24 cellular contexts compared by ENCODE assay signal in genomic region chr2:45052388-45052928, GRCh38. TPM values are rescaled to one million over a fixed set of nuclear protein-coding genes. Genes with fewer than 3 reads are reported as not detected.
A peak's percentile ranks its signal among the peaks of the same experiment; 100 is the strongest.
DNase-seq lines count a peak whose midpoint lies in the region; ATAC-seq and TF ChIP-seq lines count a peak whose summit lies in the region.
"Had no signal": no experiment of that assay in that cellular context is flagged by ENCODE, and none has a peak within 500 bp of the region (broad histone marks: within the 10 kb centered on the region; RNA-seq: fewer than 3 reads in every experiment).

No MANE protein-coding gene starts in this region.

- no peaks in the 10 kb centered on the region for H3K27me3 ChIP-seq in osteoblast (ENCODE audit: insufficient read depth, low read length)
- H3K27me3 ChIP-seq: BE2C, BLaER1 had no signal

- H3K4me2 ChIP-seq in osteoblast (ENCODE audit: insufficient read depth, low read length), result no peak overlapping the region
- H3K4me2 ChIP-seq: BLaER1 had no signal

- intact Hi-C loops in mucosa of descending colon (cut with DNase I, micrococcal nuclease), result no loop called here

- no peak overlapping the region for H3K4me3 ChIP-seq in osteoblast (ENCODE audit: insufficient read depth, low read length)
- no peak overlapping the region for H3K4me3 ChIP-seq in mucosa of descending colon
- H3K4me3 ChIP-seq: BLaER1, GM12878 had no signal

- TF ChIP-seq CTCF in osteoblast (IDR thresholded peaks at IDR 0.05; ENCODE audit: extremely low read depth, low read depth, low read length), result no peak
- TF ChIP-seq CTCF in mucosa of descending colon (IDR thresholded peaks at IDR 0.05), result no peak

- H3K79me2 ChIP-seq in osteoblast (ENCODE audit: insufficient read depth, low read length), result no peaks in the 10 kb centered on the region

- H3K27ac ChIP-seq in osteoblast (ENCODE audit: low read depth, low read length), result no peak overlapping the region
- H3K27ac ChIP-seq: BLaER1 had no signal

- no peaks in the 10 kb centered on the region for H4K20me1 ChIP-seq in osteoblast (ENCODE audit: insufficient read depth, low read length)
- H4K20me1 ChIP-seq: BLaER1 had no signal

- no peak overlapping the region for H2AFZ ChIP-seq in osteoblast (ENCODE audit: low read length)

- DNase-seq in osteoblast (ENCODE audit: insufficient read length, low spot score, missing footprints), result peak; percentile 44
- no peak for DNase-seq in activated CD4-positive, CD25-positive, alpha-beta regulatory T cell treated with anti-CD3 and anti-CD28 coated beads, Interleukin-2, amount 50 U/mL, for 72 hours
- DNase-seq in NCI-H345 treated with DMSO at 0.1 percent for 48 hours (lab: John Stamatoyannopoulos, UW; ENCODE audit: unreplicated experiment), result no peak
- DNase-seq in mucosa of descending colon, result no peak
- DNase-seq: 8988T; ACHN; BE2C; C1 segment of cervical spinal cord; CD4-positive, alpha-beta memory T cell; CD4-positive, CD25-positive, alpha-beta regulatory T cell; CD8-positive, alpha-beta memory T cell; COR-L47; DMS 273 treated with DMSO at 0.1 percent for 48 hours; DMS153; DMS53; DMS79; DND-41; EL; GDM1 had no signal

- H3K9me3 ChIP-seq in osteoblast (ENCODE audit: low read depth, low read length) (no peaks in the 10 kb centered on the region), mucosa of descending colon (no peaks in the 10 kb centered on the region)
- H3K9me3 ChIP-seq: BE2C, BLaER1 had no signal

- no peaks in the 10 kb centered on the region for H3K36me3 ChIP-seq in osteoblast (ENCODE audit: insufficient read depth, low read length)
- no peaks in the 10 kb centered on the region for H3K36me3 ChIP-seq in mucosa of descending colon (ENCODE audit: low read depth)
- H3K36me3 ChIP-seq: BE2C, BLaER1 had no signal

- H3K4me1 ChIP-seq in osteoblast (ENCODE audit: insufficient read depth, low read length) (peaks cover 5% of the 10 kb centered on the region), mucosa of descending colon (ENCODE audit: low read depth) (no peaks in the 10 kb centered on the region)

- ATAC-seq in SK-N-SH treated with all-trans-retinoic acid at 6 μM for 48 hours (no peak), mucosa of descending colon (no peak)
- ATAC-seq: GM12878 had no signal

TF ChIP-seq in SK-N-SH treated with all-trans-retinoic acid at 6 μM for 48 hours, 23 proteins besides CTCF, POLR2A, EP300 and RAD21:
- no peak for TF ChIP-seq PPARA (CRISPR knock-in tag; IDR thresholded peaks at IDR 0.05; ENCODE audit: borderline replicate concordance)
- TF ChIP-seq TCF4 (CRISPR knock-in tag; IDR thresholded peaks at IDR 0.05; ENCODE audit: borderline replicate concordance), result peak; percentile 60; the same call in 1 of the 2 replicates
- TF ChIP-seq ZFP30 (CRISPR knock-in tag; IDR thresholded peaks at IDR 0.05), result no peak
- TF ChIP-seq ESRRG (CRISPR knock-in tag; IDR thresholded peaks at IDR 0.05), result no peak

RNA-seq across cellular contexts. Expression of gene SIX2, which starts 43.2 kb away (rescaled TPM):
- total RNA-seq in osteoblast, result 14.8 and 15.9 TPM in 2 replicates
- total RNA-seq in mucosa of descending colon, result under 1 TPM in 1 of 3 donors, not detected in 2; 0.12 TPM
- total RNA-seq: A673; CD4-positive, alpha-beta memory T cell; CD4-positive, CD25-positive, alpha-beta regulatory T cell; G401; GM12878 had no signal

Comparison
In these comparisons a context has a peak if more than half of its experiments do, and no peak if none do; other contexts are left out.
1. RNA of gene SIX2, which starts 43.2 kb away (total RNA-seq): 14.8 to 15.9 TPM in osteoblast; 0.12 TPM in mucosa of descending colon; every median in the first group is over 10 times any median in the second.